ENCODE assay signal across 14 cellular contexts in the genomic region with DNA sequence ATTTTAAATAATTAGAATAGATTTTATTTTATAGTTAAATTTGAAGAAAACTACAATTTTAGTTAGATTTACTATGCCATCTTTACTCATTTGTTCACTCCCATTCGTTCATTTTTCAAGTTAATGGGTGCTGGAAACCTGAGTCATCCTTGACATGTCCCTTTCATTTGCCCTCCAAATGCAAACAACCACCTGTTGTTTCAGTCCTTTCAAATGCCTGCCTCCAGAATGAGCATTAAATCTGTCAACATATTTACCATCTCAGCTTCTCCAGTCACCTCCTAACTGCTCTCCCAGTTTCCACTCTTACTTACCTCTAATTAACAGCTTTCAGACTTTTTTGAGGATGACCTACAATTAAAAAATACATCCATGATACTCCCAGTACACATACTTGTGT.
DNase-seq lines count a peak whose midpoint lies in the region; ATAC-seq, FAIRE-seq and TF ChIP-seq lines count a peak whose summit lies in the region.
"Had no signal": no experiment of that assay in that cellular context is flagged by ENCODE, and none has a peak within 500 bp of the region (broad histone marks: within the 10 kb centered on the region; RNA-seq: fewer than 3 reads in every experiment).

No MANE protein-coding gene starts in this region.

- WGBS in gastroesophageal sphincter (ENCODE audit: low coverage in 1 of 2), 2 donors, result 29 to 33% methylated on average over 1 of the region's 1 CpG
- WGBS in smooth muscle cell (ENCODE audit: low lambda C conversion rate), result 23% methylated on average over 1 of the region's 1 CpG
- WGBS in prostate gland, result 12% methylated on average over 1 of the region's 1 CpG

- peaks cover 13% of the 10 kb centered on the region for H3F3A ChIP-seq in smooth muscle cell (ENCODE audit: low read depth)

- DNase-seq in HTR-8/SVneo (ENCODE audit: insufficient read length, low spot score), result no peak
- peak; percentile 91 for DNase-seq in NCI-H2107 treated with DMSO at 0.1 percent for 48 hours (lab: John Stamatoyannopoulos, UW; ENCODE audit: unreplicated experiment)
- DNase-seq in smooth muscle cell (lab: John Stamatoyannopoulos, UW; ENCODE audit: unreplicated experiment), result no peak
- DNase-seq in prostate gland (ENCODE audit: low spot score), result no peak
- no peak for DNase-seq in activated T-cell treated with anti-CD3 and anti-CD28 coated beads, Interleukin-2, amount 50 U/mL, for 72 hours
- no peak for DNase-seq in activated CD8-positive, alpha-beta memory T cell treated with anti-CD3 and anti-CD28 coated beads, Interleukin-2, amount 10 ng/mL, durations not matched to agents 7 days and 5 days
- DNase-seq: activated CD8-positive, alpha-beta T cell treated with anti-CD3 and anti-CD28 coated beads for 36 hours; activated naive CD4-positive, alpha-beta T cell treated with anti-CD3 and anti-CD28 coated beads, Interleukin-2, amount 10 ng/mL, durations not matched to agents 7 days and 5 days; GOT3; T1000 had no signal

- H3K27ac ChIP-seq in gastroesophageal sphincter, result peak overlapping the region; percentile 79 to 93 (median 81)
- H3K27ac ChIP-seq in smooth muscle cell (ENCODE audit: low read depth), result peak overlapping the region; percentile 77
- no peak overlapping the region for H3K27ac ChIP-seq in prostate gland

- H3K4me1 Mint-ChIP-seq in activated T-cell treated with anti-CD3 and anti-CD28 coated beads, Interleukin-2, amount 50 U/mL, for 72 hours (ENCODE audit: low read depth), result peaks cover 24% of the 10 kb centered on the region
- peaks cover 8% of the 10 kb centered on the region for H3K4me1 Mint-ChIP-seq in activated CD8-positive, alpha-beta memory T cell treated with anti-CD3 and anti-CD28 coated beads, Interleukin-2, amount 10 ng/mL, durations not matched to agents 7 days and 5 days
- H3K4me1 Mint-ChIP-seq: central memory CD8-positive, alpha-beta T cell had no signal

- H3K4me2 ChIP-seq in smooth muscle cell, result peak overlapping the region; percentile 18

- H3K9me3 Mint-ChIP-seq in activated T-cell treated with anti-CD3 and anti-CD28 coated beads, Interleukin-2, amount 50 U/mL, for 72 hours, result no peaks in the 10 kb centered on the region
- no peaks in the 10 kb centered on the region for H3K9me3 Mint-ChIP-seq in activated CD8-positive, alpha-beta memory T cell treated with anti-CD3 and anti-CD28 coated beads, Interleukin-2, amount 10 ng/mL, durations not matched to agents 7 days and 5 days (ENCODE audit: low read depth)
- H3K9me3 Mint-ChIP-seq: activated CD8-positive, alpha-beta T cell treated with anti-CD3 and anti-CD28 coated beads for 36 hours; activated naive CD4-positive, alpha-beta T cell treated with anti-CD3 and anti-CD28 coated beads, Interleukin-2, amount 10 ng/mL, durations not matched to agents 7 days and 5 days; central memory CD8-positive, alpha-beta T cell had no signal

- no peaks in the 10 kb centered on the region for H3K79me2 ChIP-seq in smooth muscle cell (ENCODE audit: low read depth)

- no peaks in the 10 kb centered on the region for H3K27me3 Mint-ChIP-seq in activated T-cell treated with anti-CD3 and anti-CD28 coated beads, Interleukin-2, amount 50 U/mL, for 72 hours (ENCODE audit: low read depth)
- no peaks in the 10 kb centered on the region for H3K27me3 Mint-ChIP-seq in activated CD8-positive, alpha-beta memory T cell treated with anti-CD3 and anti-CD28 coated beads, Interleukin-2, amount 10 ng/mL, durations not matched to agents 7 days and 5 days
- H3K27me3 Mint-ChIP-seq: activated CD8-positive, alpha-beta T cell treated with anti-CD3 and anti-CD28 coated beads for 36 hours; activated naive CD4-positive, alpha-beta T cell treated with anti-CD3 and anti-CD28 coated beads, Interleukin-2, amount 10 ng/mL, durations not matched to agents 7 days and 5 days; central memory CD8-positive, alpha-beta T cell had no signal

- TF ChIP-seq POLR2A in gastroesophageal sphincter (IDR thresholded peaks at IDR 0.05), result no peak
- TF ChIP-seq POLR2A in prostate gland (IDR thresholded peaks at IDR 0.05), result no peak

- peak; percentile 92 for FAIRE-seq in HTR-8/SVneo (lab: Jason Lieb, UNC)

- H3K4me3 ChIP-seq in gastroesophageal sphincter (no peak overlapping the region), smooth muscle cell (no peak overlapping the region), prostate gland (no peak overlapping the region)

- no peaks in the 10 kb centered on the region for H3K36me3 ChIP-seq in gastroesophageal sphincter
- H3K36me3 ChIP-seq in smooth muscle cell (ENCODE audit: low read depth), result no peaks in the 10 kb centered on the region
- no peaks in the 10 kb centered on the region for H3K36me3 ChIP-seq in prostate gland

- H3K4me3 Mint-ChIP-seq in activated T-cell treated with anti-CD3 and anti-CD28 coated beads, Interleukin-2, amount 50 U/mL, for 72 hours, result no peak overlapping the region
- no peak overlapping the region for H3K4me3 Mint-ChIP-seq in activated CD8-positive, alpha-beta memory T cell treated with anti-CD3 and anti-CD28 coated beads, Interleukin-2, amount 10 ng/mL, durations not matched to agents 7 days and 5 days
- H3K4me3 Mint-ChIP-seq: activated CD8-positive, alpha-beta T cell treated with anti-CD3 and anti-CD28 coated beads for 36 hours; activated naive CD4-positive, alpha-beta T cell treated with anti-CD3 and anti-CD28 coated beads, Interleukin-2, amount 10 ng/mL, durations not matched to agents 7 days and 5 days; central memory CD8-positive, alpha-beta T cell had no signal

- no peaks in the 10 kb centered on the region for H3K9me3 ChIP-seq in gastroesophageal sphincter
- no peaks in the 10 kb centered on the region for H3K9me3 ChIP-seq in smooth muscle cell (replicated peaks; ENCODE audit: low read depth)
- no peaks in the 10 kb centered on the region for H3K9me3 ChIP-seq in prostate gland

- no peak overlapping the region for H2AFZ ChIP-seq in smooth muscle cell (ENCODE audit: low read depth)

- TF ChIP-seq CTCF in gastroesophageal sphincter (IDR thresholded peaks at IDR 0.05) (no peak), smooth muscle cell (IDR thresholded peaks at IDR 0.05; ENCODE audit: borderline replicate concordance, insufficient read depth, poor library complexity, severe bottlenecking) (no peak), prostate gland (IDR thresholded peaks at IDR 0.05) (no peak)

- no peaks in the 10 kb centered on the region for H4K20me1 ChIP-seq in smooth muscle cell (ENCODE audit: low read depth)

- H3K27me3 ChIP-seq in gastroesophageal sphincter (no peaks in the 10 kb centered on the region), smooth muscle cell (ENCODE audit: low read depth) (no peaks in the 10 kb centered on the region), prostate gland (replicated peaks; ENCODE audit: insufficient read depth) (no peaks in the 10 kb centered on the region)

- CTCF ChIA-PET in activated CD8-positive, alpha-beta memory T cell treated with anti-CD3 and anti-CD28 coated beads, Interleukin-2, amount 10 ng/mL, durations not matched to agents 7 days and 5 days (lab: Charles Lee), result no interaction called here

- TF ChIP-seq EP300 in gastroesophageal sphincter (IDR thresholded peaks at IDR 0.05), result no peak

- ATAC-seq in gastroesophageal sphincter (no peak), HG03135 (IDR thresholded peaks at IDR 0.05; ENCODE audit: unreplicated experiment) (no peak)
- ATAC-seq in activated T-cell treated with anti-CD3 and anti-CD28 coated beads, Interleukin-2, amount 50 U/mL, for 72 hours (replicated peaks in 1 of 2), result no peak
- no peak for ATAC-seq in activated CD8-positive, alpha-beta memory T cell treated with anti-CD3 and anti-CD28 coated beads, Interleukin-2, amount 10 ng/mL, durations not matched to agents 7 days and 5 days
- ATAC-seq: activated CD8-positive, alpha-beta T cell treated with anti-CD3 and anti-CD28 coated beads for 36 hours; sciatic nerve had no signal

- H3K4me1 ChIP-seq in gastroesophageal sphincter, result peaks cover 9 to 85% (median 33%) of the 10 kb centered on the region in 3 donors
- H3K4me1 ChIP-seq in smooth muscle cell (ENCODE audit: low read depth), result peaks cover 30% of the 10 kb centered on the region
- H3K4me1 ChIP-seq in prostate gland (replicated peaks), result no peaks in the 10 kb centered on the region

- no peak overlapping the region for H3K9ac ChIP-seq in smooth muscle cell (ENCODE audit: low read depth)

- H3K27ac Mint-ChIP-seq in activated T-cell treated with anti-CD3 and anti-CD28 coated beads, Interleukin-2, amount 50 U/mL, for 72 hours, result no peak overlapping the region
- no peak overlapping the region for H3K27ac Mint-ChIP-seq in activated CD8-positive, alpha-beta memory T cell treated with anti-CD3 and anti-CD28 coated beads, Interleukin-2, amount 10 ng/mL, durations not matched to agents 7 days and 5 days
- H3K27ac Mint-ChIP-seq: activated CD8-positive, alpha-beta T cell treated with anti-CD3 and anti-CD28 coated beads for 36 hours; activated naive CD4-positive, alpha-beta T cell treated with anti-CD3 and anti-CD28 coated beads, Interleukin-2, amount 10 ng/mL, durations not matched to agents 7 days and 5 days had no signal

- no peaks in the 10 kb centered on the region for H3K36me3 Mint-ChIP-seq in activated T-cell treated with anti-CD3 and anti-CD28 coated beads, Interleukin-2, amount 50 U/mL, for 72 hours (ENCODE audit: insufficient read depth in 2 of 2)
- H3K36me3 Mint-ChIP-seq in activated CD8-positive, alpha-beta memory T cell treated with anti-CD3 and anti-CD28 coated beads, Interleukin-2, amount 10 ng/mL, durations not matched to agents 7 days and 5 days, result peaks cover 3% of the 10 kb centered on the region
- H3K36me3 Mint-ChIP-seq: activated naive CD4-positive, alpha-beta T cell treated with anti-CD3 and anti-CD28 coated beads, Interleukin-2, amount 10 ng/mL, durations not matched to agents 7 days and 5 days had no signal

- intact Hi-C loops in prostate gland (cut with DNase I), result loop anchor here (2.0 kb wide), 1 partner anchor 50 kb away; no protein-coding TSS in a partner anchor

Comparison
In these comparisons a context has a peak if more than half of its experiments do, and no peak if none do; other contexts are left out.
1. H3K27ac ChIP-seq: peak in gastroesophageal sphincter (4 of 4) and smooth muscle cell (single experiment); none in prostate gland (0 of 2).